33 cellular contexts compared by ENCODE assay signal in genomic region chr22:49565516-49565855, GRCh38.
DNase-seq lines count a peak whose midpoint lies in the region; FAIRE-seq and TF ChIP-seq lines count a peak whose summit lies in the region.
"Had no signal": no experiment of that assay in that cellular context is flagged by ENCODE, and none has a peak within 500 bp of the region (broad histone marks: within the 10 kb centered on the region; RNA-seq: fewer than 3 reads in every experiment).

No MANE protein-coding gene starts in this region.

- no peaks in the 10 kb centered on the region for H3K79me1 ChIP-seq in H9 (ENCODE audit: insufficient read depth, low read depth, low read length, poor library complexity, severe bottlenecking)

- no peak overlapping the region for H2BK15ac ChIP-seq in H9 (ENCODE audit: low read depth, low read length)

- H3K4me3 ChIP-seq in kidney (ENCODE audit: low read length in 2 of 2): no peak overlapping the region

- H2AFZ ChIP-seq in H9 (ENCODE audit: low read length): no peak overlapping the region

- H3K9me3 Mint-ChIP-seq in H9: no peaks in the 10 kb centered on the region
- H3K9me3 Mint-ChIP-seq in osteocyte (ENCODE audit: unreplicated experiment): no peaks in the 10 kb centered on the region
- H3K9me3 Mint-ChIP-seq: CD8-positive, alpha-beta memory T cell had no signal

- H2BK5ac ChIP-seq in H9 (ENCODE audit: insufficient read length, low read length): no peak overlapping the region

- H3K4me3 Mint-ChIP-seq in H9: no peak overlapping the region
- H3K4me3 Mint-ChIP-seq in osteocyte (ENCODE audit: unreplicated experiment): no peak overlapping the region
- H3K4me3 Mint-ChIP-seq: CD14-positive monocyte; CD8-positive, alpha-beta memory T cell; HFFc6 had no signal

- intact Hi-C loops in kidney (cut with DNase I): no loop called here

- H4K5ac ChIP-seq in H9 (ENCODE audit: insufficient read length, low read depth, low read length): no peak overlapping the region

- H3K27me3 ChIP-seq in H9 (ENCODE audit: insufficient read depth, low read length): no peaks in the 10 kb centered on the region
- H3K27me3 ChIP-seq: BE2C had no signal

- no peak overlapping the region for H3K4me2 ChIP-seq in H9 (ENCODE audit: insufficient read depth, insufficient read length, low read length)

- H3K4ac ChIP-seq in H9 (ENCODE audit: low read depth, low read length): no peak overlapping the region

- H3K79me2 ChIP-seq in H9 (ENCODE audit: insufficient read depth, low read length): no peaks in the 10 kb centered on the region

- H3K9ac ChIP-seq in H9 (ENCODE audit: extremely low read depth, insufficient read length, low read length) (no peak overlapping the region), kidney (ENCODE audit: low read length in 2 of 2) (no peak overlapping the region)

- H3K56ac ChIP-seq in H9 (ENCODE audit: insufficient read length, low read depth, low read length): no peak overlapping the region

- H4K20me1 ChIP-seq in H9 (ENCODE audit: control insufficient read depth, insufficient read depth, insufficient read length): no peaks in the 10 kb centered on the region

- H2BK20ac ChIP-seq in H9 (ENCODE audit: low read depth, low read length, poor library complexity, severe bottlenecking): no peak overlapping the region

- no peak overlapping the region for H2BK120ac ChIP-seq in H9 (ENCODE audit: low read depth, low read length, poor library complexity, severe bottlenecking)

- H4K91ac ChIP-seq in H9 (ENCODE audit: insufficient read length, low read depth, low read length): no peak overlapping the region

- no peaks in the 10 kb centered on the region for H3K9me3 ChIP-seq in H9 (ENCODE audit: control insufficient read depth, low read depth, low read length)
- no peaks in the 10 kb centered on the region for H3K9me3 ChIP-seq in kidney (ENCODE audit: control insufficient read depth in 1 of 2, low read length in 2 of 2)
- H3K9me3 ChIP-seq: BE2C had no signal

- no peak overlapping the region for H2AK5ac ChIP-seq in H9 (ENCODE audit: insufficient read length, low read length)

- H3K27me3 Mint-ChIP-seq in H9 (ENCODE audit: low read depth): peaks cover 2% of the 10 kb centered on the region
- H3K27me3 Mint-ChIP-seq in osteocyte (ENCODE audit: unreplicated experiment): no peaks in the 10 kb centered on the region
- H3K27me3 Mint-ChIP-seq: CD8-positive, alpha-beta memory T cell had no signal

- FAIRE-seq in kidney (lab: Jason Lieb, UNC): no peak
- FAIRE-seq: GM12891, GM19239, H54, HepG2 had no signal

- H4K8ac ChIP-seq in H9 (replicated peaks; ENCODE audit: insufficient read length, low read depth, low read length): no peak overlapping the region

- no CpG with 5 or more reads among the region's 6 CpGs for WGBS in H9 (ENCODE audit: extremely low coverage, insufficient read length, low lambda C conversion rate)

- H3K27ac Mint-ChIP-seq in H9: no peak overlapping the region; a peak in 1 of 7 replicates
- H3K27ac Mint-ChIP-seq in osteocyte (ENCODE audit: unreplicated experiment): no peak overlapping the region
- H3K27ac Mint-ChIP-seq: CD8-positive, alpha-beta memory T cell; HFFc6 had no signal

- DNase-seq in activated effector memory CD4-positive, alpha-beta T cell treated with anti-CD3 and anti-CD28 coated beads, Interleukin-2, amount 50 U/mL, for 16 hours: peak; percentile 45
- no peak for DNase-seq in activated effector memory CD4-positive, alpha-beta T cell treated with Interleukin-2 at 50 U/mL for 16 hours
- DNase-seq in H9 (peak; percentile 3), kidney (peak; percentile 33), osteocyte (ENCODE audit: extremely low spot score, unreplicated experiment) (peak; percentile 79), NCI-H345 (lab: John Stamatoyannopoulos, UW) (no peak), GM13977 (ENCODE audit: low spot score) (no peak), HCEC 1CT (no peak)
- DNase-seq: 8988T; ACHN; BE2C; CD8-positive, alpha-beta memory T cell; DMS 273 treated with DMSO at 0.1 percent for 48 hours; DMS79 treated with DMSO at 0.1 percent for 48 hours; GF-D8; HFFc6; Karpas-422; NCI-H1092; NCI-H1436; NCI-H187; NCI-H2081 treated with DMSO at 0.1 percent for 48 hours; NCI-H2171 treated with DMSO at 0.1 percent for 48 hours; NCI-H446; NCI-H526; NCI-H82; NK-92 treated with Interleukin-12 subunit alpha and Interleukin-12 subunit beta, amount 100 ng/mL, for 24 hours; RPMI8226; SHP77 had no signal

- TF ChIP-seq CTCF in H9 (conservative IDR thresholded peaks at IDR 0.05): no peak
- TF ChIP-seq CTCF in kidney (IDR thresholded peaks at IDR 0.05; ENCODE audit: borderline replicate concordance, extremely low read depth, insufficient read depth): no peak
- TF ChIP-seq CTCF in osteocyte (IDR thresholded peaks at IDR 0.05): no peak
- no peak for TF ChIP-seq CTCF in GM13977 (IDR thresholded peaks at IDR 0.05; ENCODE audit: extremely low read depth, insufficient read depth, missing control alignments)

- H3K36me3 ChIP-seq in kidney (ENCODE audit: control insufficient read depth in 1 of 2, insufficient read depth in 2 of 2, low read length in 2 of 2): no peaks in the 10 kb centered on the region
- H3K36me3 ChIP-seq: BE2C had no signal

- no peak overlapping the region for H3K23ac ChIP-seq in H9 (ENCODE audit: insufficient read length, low read depth, low read length)

- no peak overlapping the region for H3K27ac ChIP-seq in H9 (ENCODE audit: insufficient read length, low read depth, low read length)
- no peak overlapping the region for H3K27ac ChIP-seq in kidney (ENCODE audit: low read depth in 2 of 2, low read length in 2 of 2)

- no peak overlapping the region for H3K18ac ChIP-seq in H9 (ENCODE audit: insufficient read length, low read depth, low read length)

- in situ Hi-C loops in GM13977 (cut with MboI; ENCODE audit: low pct_unique_long_range_greater_than_20kb, low sequenced_read_pairs, unreplicated experiment): no loop called here

- no peaks in the 10 kb centered on the region for H3K23me2 ChIP-seq in H9 (ENCODE audit: insufficient read length, low read depth, low read length, poor library complexity, severe bottlenecking)

- no peak overlapping the region for H3T11ph ChIP-seq in H9 (ENCODE audit: low read length)

- no peaks in the 10 kb centered on the region for H3K36me3 Mint-ChIP-seq in H9 (ENCODE audit: insufficient read depth in 1 of 3, low read depth in 3 of 3)
- no peaks in the 10 kb centered on the region for H3K36me3 Mint-ChIP-seq in osteocyte (ENCODE audit: unreplicated experiment)

- H2BK12ac ChIP-seq in H9 (ENCODE audit: insufficient read length, low read depth, low read length): no peak overlapping the region

- H3K4me1 Mint-ChIP-seq in H9: no peaks in the 10 kb centered on the region
- no peaks in the 10 kb centered on the region for H3K4me1 Mint-ChIP-seq in osteocyte (ENCODE audit: unreplicated experiment)
- H3K4me1 Mint-ChIP-seq: CD14-positive monocyte had no signal

- H3K14ac ChIP-seq in H9 (ENCODE audit: insufficient read depth, low read length): no peak overlapping the region

- no peaks in the 10 kb centered on the region for H3K4me1 ChIP-seq in H9 (ENCODE audit: insufficient read depth, low read length)
- H3K4me1 ChIP-seq in kidney (ENCODE audit: control insufficient read depth in 1 of 2, insufficient read depth in 1 of 2, low read depth in 1 of 2, low read length in 2 of 2): no peaks in the 10 kb centered on the region
- H3K4me1 ChIP-seq: BE2C had no signal

Comparison
In these comparisons a context has a peak if more than half of its experiments do, and no peak if none do; other contexts are left out.
1. DNase-seq: peak in activated effector memory CD4-positive, alpha-beta T cell treated with anti-CD3 and anti-CD28 coated beads, Interleukin-2, amount 50 U/mL, for 16 hours (single experiment), H9 (single experiment), kidney (single experiment) and osteocyte (single experiment); none in activated effector memory CD4-positive, alpha-beta T cell treated with Interleukin-2 at 50 U/mL for 16 hours (single experiment), NCI-H345 (single experiment), GM13977 (single experiment) and HCEC 1CT (single experiment).